ENCODE assay signal across 26 cellular contexts in genomic region chr4:43146198-43146597, GRCh38.
"Had no signal": no experiment of that assay in that cellular context is flagged by ENCODE, and none has a peak within 500 bp of the region (broad histone marks: within the 10 kb centered on the region; RNA-seq: fewer than 3 reads in every experiment).

No MANE protein-coding gene starts in this region.

- H3K27me3 Mint-ChIP-seq: dendritic cell treated with granulocyte-macrophage colony-stimulating factor and Interleukin-4, amounts not matched to agents 40 ng/mL and 50 ng/mL, for 4 days; effector memory CD8-positive, alpha-beta T cell; naive B cell; naive thymus-derived CD8-positive, alpha-beta T cell had no signal

- H3K27me3 ChIP-seq: colonic mucosa, esophagus squamous epithelium, gastrocnemius medialis, heart right ventricle, left lung had no signal

- H3K4me1 Mint-ChIP-seq: endodermal cell; mesothelial cell of epicardium; naive B cell; naive thymus-derived CD8-positive, alpha-beta T cell had no signal

- H3K4me3 ChIP-seq: colonic mucosa, esophagus squamous epithelium, gastrocnemius medialis, heart right ventricle, left lung, lower lobe of right lung, mucosa of descending colon had no signal

- H3K36me3 Mint-ChIP-seq: mesothelial cell of epicardium; naive B cell; naive thymus-derived CD8-positive, alpha-beta T cell had no signal

- H3K4me1 ChIP-seq: colonic mucosa, esophagus squamous epithelium, gastrocnemius medialis, heart right ventricle, left lung, lower lobe of right lung had no signal

- DNase-seq: colonic mucosa; cortex of kidney; effector CD8-positive, alpha-beta T cell; effector memory CD8-positive, alpha-beta T cell; endodermal cell; erythroblast; esophagus squamous epithelium; foreskin fibroblast; foreskin melanocyte; gastrocnemius medialis; glutamatergic neuron; head of caudate nucleus; heart right ventricle; hippocampal formation; left cardiac atrium; left lung; left ventricle myocardium superior; lower lobe of right lung; mesenchymal stem cell; mucosa of descending colon; naive B cell; naive thymus-derived CD8-positive, alpha-beta T cell had no signal

- H3K27ac Mint-ChIP-seq: dendritic cell treated with granulocyte-macrophage colony-stimulating factor and Interleukin-4, amounts not matched to agents 40 ng/mL and 50 ng/mL, for 4 days; effector memory CD8-positive, alpha-beta T cell; endodermal cell; mesothelial cell of epicardium; naive B cell; naive thymus-derived CD8-positive, alpha-beta T cell had no signal

- H3K27ac ChIP-seq: colonic mucosa, epithelial cell of prostate, esophagus squamous epithelium, gastrocnemius medialis, heart right ventricle, left lung, lower lobe of right lung had no signal

- ATAC-seq: effector memory CD8-positive, alpha-beta T cell; esophagus mucosa; gastrocnemius medialis; heart right ventricle; left cardiac atrium; left lung; left ventricle myocardium superior; lower lobe of right lung; mucosa of descending colon; naive thymus-derived CD8-positive, alpha-beta T cell had no signal

- H3K4me3 Mint-ChIP-seq: dendritic cell treated with granulocyte-macrophage colony-stimulating factor and Interleukin-4, amounts not matched to agents 40 ng/mL and 50 ng/mL, for 4 days; effector memory CD8-positive, alpha-beta T cell; endodermal cell; mesothelial cell of epicardium; naive thymus-derived CD8-positive, alpha-beta T cell had no signal

- H3K9me3 Mint-ChIP-seq: endodermal cell, mesothelial cell of epicardium had no signal

- H3K36me3 ChIP-seq: colonic mucosa, esophagus squamous epithelium, gastrocnemius medialis, heart right ventricle, left lung, lower lobe of right lung had no signal

- H3K9me3 ChIP-seq: colonic mucosa, esophagus squamous epithelium, gastrocnemius medialis, left lung, lower lobe of right lung had no signal
